Comparison of ENCODE assay signal across 23 cellular contexts in genomic region chr19:41694831-41695635, GRCh38. TPM values are rescaled to one million over a fixed set of nuclear protein-coding genes. Genes with fewer than 3 reads are reported as not detected.
DNase-seq lines count a peak whose midpoint lies in the region; ATAC-seq and TF ChIP-seq lines count a peak whose summit lies in the region.
"Had no signal": no experiment of that assay in that cellular context is flagged by ENCODE, and none has a peak within 500 bp of the region (broad histone marks: within the 10 kb centered on the region; RNA-seq: fewer than 3 reads in every experiment).

No MANE protein-coding gene starts in this region.

- H3K4me1 ChIP-seq in upper lobe of right lung (no peaks in the 10 kb centered on the region), endodermal cell (ENCODE audit: control insufficient read depth, insufficient read depth, low read length) (no peaks in the 10 kb centered on the region)

- peak; percentile 40 for DNase-seq in activated CD8-positive, alpha-beta memory T cell treated with anti-CD3 and anti-CD28 coated beads for 24 hours
- peak; percentile 35 for DNase-seq in activated CD8-positive, alpha-beta memory T cell treated with anti-CD3 and anti-CD28 coated beads, Interleukin-2, amount 50 U/mL, for 48 hours
- DNase-seq in mesenteric fat pad (ENCODE audit: low spot score), result peak; percentile 64
- peak; percentile 54 for DNase-seq in upper lobe of right lung
- DNase-seq in endodermal cell, result no peak
- DNase-seq in stimulated activated CD4-positive, alpha-beta T cell treated with anti-CD3 and anti-CD28 coated beads, Interleukin-12 subunit alpha, Interleukin-12 subunit beta, amount 100 ng/mL, for 4 hours, result no peak
- no peak for DNase-seq in mucosa of gallbladder (ENCODE audit: low spot score)
- DNase-seq: CD4-positive, CD25-positive, alpha-beta regulatory T cell; EL; GF-D8; H7; HFFc6; MM.1S; NCI-H1092; NCI-H1436; NCI-H187 treated with DMSO at 0.1 percent for 48 hours; NCI-H2107; NCI-H446 treated with DMSO at 0.1 percent for 48 hours; NCI-H526 treated with DMSO at 0.1 percent for 48 hours; OCI-M1 had no signal

- no peaks in the 10 kb centered on the region for H3K4me1 Mint-ChIP-seq in endodermal cell

- peaks cover 1% of the 10 kb centered on the region for H3K36me3 Mint-ChIP-seq in endodermal cell (ENCODE audit: low read depth)
- H3K36me3 Mint-ChIP-seq: CD4-positive, CD25-positive, alpha-beta regulatory T cell had no signal

- H3K27ac ChIP-seq in upper lobe of right lung (no peak overlapping the region), endodermal cell (ENCODE audit: low read depth, low read length) (no peak overlapping the region)

- WGBS in endodermal cell (ENCODE audit: insufficient coverage in 1 of 2, insufficient read length in 1 of 2), 2 experiments, result 56 to 71% methylated on average over 2 to 8 of the region's 8 CpGs

- no peak for ATAC-seq in upper lobe of right lung
- ATAC-seq: K562 had no signal

- H3K27me3 ChIP-seq in upper lobe of right lung (no peaks in the 10 kb centered on the region), endodermal cell (ENCODE audit: control insufficient read depth, insufficient read depth, low read length, poor library complexity, severe bottlenecking) (no peaks in the 10 kb centered on the region)

- no peak overlapping the region for H3K27ac Mint-ChIP-seq in endodermal cell
- H3K27ac Mint-ChIP-seq: CD4-positive, CD25-positive, alpha-beta regulatory T cell; HFFc6 had no signal

- H3K4me3 ChIP-seq in upper lobe of right lung, result no peak overlapping the region
- H3K4me3 ChIP-seq in endodermal cell (ENCODE audit: low read length), result no peak overlapping the region
- H3K4me3 ChIP-seq: K562 had no signal

- H3K36me3 ChIP-seq in upper lobe of right lung (no peaks in the 10 kb centered on the region), endodermal cell (ENCODE audit: control insufficient read depth, insufficient read depth, low read length) (no peaks in the 10 kb centered on the region)

- TF ChIP-seq CTCF in upper lobe of right lung (IDR thresholded peaks at IDR 0.05) (no peak), endodermal cell (conservative IDR thresholded peaks at IDR 0.05) (no peak)

- H3K9me3 Mint-ChIP-seq in endodermal cell, result peaks cover 77% of the 10 kb centered on the region
- H3K9me3 Mint-ChIP-seq: HFFc6 had no signal

- H3K9me3 ChIP-seq in upper lobe of right lung, result no peaks in the 10 kb centered on the region
- no peaks in the 10 kb centered on the region for H3K9me3 ChIP-seq in endodermal cell (ENCODE audit: control insufficient read depth, low read length)

- H3K9ac ChIP-seq in endodermal cell (ENCODE audit: extremely low read depth, low read length, poor library complexity, severe bottlenecking), result no peak overlapping the region

- intact Hi-C loops in upper lobe of right lung (cut with DNase I), result no loop called here

- no peak overlapping the region for H3K4me3 Mint-ChIP-seq in endodermal cell
- H3K4me3 Mint-ChIP-seq: CD4-positive, CD25-positive, alpha-beta regulatory T cell; HFFc6 had no signal

- H3K27me3 Mint-ChIP-seq in endodermal cell (ENCODE audit: insufficient read depth), result peaks cover 5% of the 10 kb centered on the region

RNA-seq across cellular contexts. Expression of gene CEACAM7, which starts 7.0 kb away (rescaled TPM):
- total RNA-seq in mesenteric fat pad, result not detected
- total RNA-seq in upper lobe of right lung, result not detected
- total RNA-seq in endodermal cell, result not detected
- polyA plus RNA-seq in endodermal cell (2013, experiment 1 of 2), result not detected
- polyA plus RNA-seq in endodermal cell (2013, experiment 2 of 2), result not detected
- total RNA-seq in mucosa of gallbladder, result 2.6 TPM
- total RNA-seq: CD4-positive, CD25-positive, alpha-beta regulatory T cell; H7; HFFc6; K562; LHCN-M2 had no signal
- polyA plus RNA-seq: BJ; CD4-positive, CD25-positive, alpha-beta regulatory T cell; K562 had no signal

RNA-seq across cellular contexts. Expression of gene CEACAM5, which starts 13.4 kb away (rescaled TPM):
- total RNA-seq in mesenteric fat pad, result 0.35 TPM
- total RNA-seq in upper lobe of right lung, result 35.0 TPM
- total RNA-seq in endodermal cell, result not detected
- not detected for polyA plus RNA-seq in endodermal cell (2013, experiment 1 of 2)
- not detected for polyA plus RNA-seq in endodermal cell (2013, experiment 2 of 2)
- total RNA-seq in mucosa of gallbladder, result 1.2 TPM
- total RNA-seq: CD4-positive, CD25-positive, alpha-beta regulatory T cell; H7; LHCN-M2 had no signal
- polyA plus RNA-seq: BJ; CD4-positive, CD25-positive, alpha-beta regulatory T cell; K562 had no signal

Comparison
In these comparisons a context has a peak if more than half of its experiments do, and no peak if none do; other contexts are left out.
1. DNase-seq: peak in activated CD8-positive, alpha-beta memory T cell treated with anti-CD3 and anti-CD28 coated beads for 24 hours (single experiment), activated CD8-positive, alpha-beta memory T cell treated with anti-CD3 and anti-CD28 coated beads, Interleukin-2, amount 50 U/mL, for 48 hours (single experiment), mesenteric fat pad (single experiment) and upper lobe of right lung (single experiment); none in endodermal cell (single experiment), stimulated activated CD4-positive, alpha-beta T cell treated with anti-CD3 and anti-CD28 coated beads, Interleukin-12 subunit alpha, Interleukin-12 subunit beta, amount 100 ng/mL, for 4 hours (single experiment) and mucosa of gallbladder (single experiment).
2. RNA of gene CEACAM5, which starts 13.4 kb away (total RNA-seq): 35.0 TPM in upper lobe of right lung (single experiment); 1.2 TPM in mucosa of gallbladder (single experiment), 0.35 TPM in mesenteric fat pad (single experiment) and not detected in endodermal cell; every median in the first group is over 10 times any median in the second.